In genomic region chr20:53413188-53413631, GRCh38 we compare ENCODE assay signal across 8 cellular contexts.
DNase-seq lines count a peak whose midpoint lies in the region; ATAC-seq and TF ChIP-seq lines count a peak whose summit lies in the region.

No MANE protein-coding gene starts in this region.

- TF ChIP-seq CTCF in left lung (IDR thresholded peaks at IDR 0.05), result peak in 1 of 2 donors; percentile 23

- no peaks in the 10 kb centered on the region for H3K9me3 ChIP-seq in left lung

- intact Hi-C loops in left lung (cut with DNase I), result no loop called here

- no peak overlapping the region for H3K4me3 ChIP-seq in left lung

- H3K36me3 ChIP-seq in left lung, result no peaks in the 10 kb centered on the region

- ATAC-seq in GM18517 (IDR thresholded peaks at IDR 0.05; ENCODE audit: unreplicated experiment), result peak; percentile 93
- peak; percentile 91 for ATAC-seq in HG02798 (IDR thresholded peaks at IDR 0.05; ENCODE audit: poor library complexity, unreplicated experiment)
- ATAC-seq in left lung, result peak; percentile 46
- ATAC-seq in stimulated activated naive CD8-positive, alpha-beta T cell treated with anti-CD3 and anti-CD28 coated beads, Interleukin-15, Interleukin-2, amounts not matched to agents 100 U/mL and 50 U/mL, for 24 hours, result peak; percentile 61

- H3K27ac ChIP-seq in left lung, result no peak overlapping the region

- peaks cover 0 to 12% of the 10 kb centered on the region in 2 donors for H3K4me1 ChIP-seq in left lung

- H3K27me3 ChIP-seq in left lung, result peaks cover 0 to 11% of the 10 kb centered on the region in 2 donors

- peak; percentile 60 for DNase-seq in NCI-H82 (lab: John Stamatoyannopoulos, UW)
- DNase-seq in activated T-helper 9 cell treated with anti-CD3 and anti-CD28 coated beads, Interleukin-2, amount 50 U/mL, for 16 hours (ENCODE audit: low read depth), result peak; percentile 16
- peak; percentile 39 to 83 for DNase-seq in left lung
- DNase-seq in stimulated activated naive CD8-positive, alpha-beta T cell treated with anti-CD3 and anti-CD28 coated beads, Interleukin-15, Interleukin-2, amounts not matched to agents 100 U/mL and 50 U/mL, for 24 hours, result peak; percentile 61
- no peak for DNase-seq in pons (ENCODE audit: low spot score)
- DNase-seq in NCI-H128 (lab: John Stamatoyannopoulos, UW; ENCODE audit: unreplicated experiment), result no peak

Comparison
In these comparisons a context has a peak if more than half of its experiments do, and no peak if none do; other contexts are left out.
1. DNase-seq: peak in NCI-H82 (single experiment), activated T-helper 9 cell treated with anti-CD3 and anti-CD28 coated beads, Interleukin-2, amount 50 U/mL, for 16 hours (single experiment), left lung (2 of 2) and stimulated activated naive CD8-positive, alpha-beta T cell treated with anti-CD3 and anti-CD28 coated beads, Interleukin-15, Interleukin-2, amounts not matched to agents 100 U/mL and 50 U/mL, for 24 hours (single experiment); none in pons (single experiment) and NCI-H128 (single experiment).
2. Peak in every context shown above with its lines, with median percentiles within 50 percentile points of each other: ATAC-seq.